8 cellular contexts compared by ENCODE assay signal in genomic region chr17:73952498-73953205, GRCh38.
DNase-seq lines count a peak whose midpoint lies in the region; ATAC-seq and TF ChIP-seq lines count a peak whose summit lies in the region.

No MANE protein-coding gene starts in this region.

- peak overlapping the region in 1 of 4 donors; percentile 22 for H3K4me3 Mint-ChIP-seq in CD4-positive, CD25-positive, alpha-beta regulatory T cell
- no peak overlapping the region for H3K4me3 Mint-ChIP-seq in activated T-cell treated with anti-CD3 and anti-CD28 coated beads, Interleukin-2, amount 50 U/mL, for 24 hours

- H3K27me3 ChIP-seq in CD4-positive, CD25-positive, alpha-beta regulatory T cell (ENCODE audit: control insufficient read depth, insufficient read depth, low read length) = peaks cover 4% of the 10 kb centered on the region
- H3K27me3 ChIP-seq in hepatocyte = peaks cover 20% of the 10 kb centered on the region
- H3K27me3 ChIP-seq in smooth muscle cell (ENCODE audit: low read depth) = no peaks in the 10 kb centered on the region
- H3K27me3 ChIP-seq in PC-9 (ENCODE audit: insufficient read depth, low read depth) = peaks cover 53% of the 10 kb centered on the region

- intact Hi-C loops in PC-9 (cut with micrococcal nuclease; ENCODE audit: unreplicated experiment) = no loop called here

- H3K4me3 ChIP-seq in CD4-positive, CD25-positive, alpha-beta regulatory T cell (ENCODE audit: low read depth, low read length) = no peak overlapping the region
- H3K4me3 ChIP-seq in hepatocyte = peak overlapping the region; percentile 24
- peak overlapping the region; percentile 42 for H3K4me3 ChIP-seq in smooth muscle cell
- H3K4me3 ChIP-seq in PC-9 = no peak overlapping the region

- H4K20me1 ChIP-seq in hepatocyte (ENCODE audit: insufficient read depth, poor library complexity, severe bottlenecking) (no peaks in the 10 kb centered on the region), smooth muscle cell (ENCODE audit: low read depth) (no peaks in the 10 kb centered on the region), PC-9 (ENCODE audit: insufficient read depth) (no peaks in the 10 kb centered on the region)

- WGBS in hepatocyte (ENCODE audit: low lambda C conversion rate, missing lambda C conversion rate) = 4% methylated on average over 47 of the region's 66 CpGs
- 1% methylated on average over 16 of the region's 66 CpGs for WGBS in smooth muscle cell (ENCODE audit: low lambda C conversion rate)

- H3K4me1 Mint-ChIP-seq in CD4-positive, CD25-positive, alpha-beta regulatory T cell = peaks cover 0 to 5% (median 0%) of the 10 kb centered on the region in 4 donors
- peaks cover 3% of the 10 kb centered on the region for H3K4me1 Mint-ChIP-seq in activated T-cell treated with anti-CD3 and anti-CD28 coated beads, Interleukin-2, amount 50 U/mL, for 24 hours (ENCODE audit: low read depth)

- no peaks in the 10 kb centered on the region for H3K9me3 ChIP-seq in CD4-positive, CD25-positive, alpha-beta regulatory T cell (ENCODE audit: control insufficient read depth in 2 of 2, low read length in 2 of 2)
- H3K9me3 ChIP-seq in hepatocyte (ENCODE audit: low read depth) (no peaks in the 10 kb centered on the region), smooth muscle cell (replicated peaks; ENCODE audit: low read depth) (no peaks in the 10 kb centered on the region), PC-9 (ENCODE audit: insufficient read depth, low read depth) (no peaks in the 10 kb centered on the region)

- CTCF ChIA-PET in PC-9 (lab: Charles Lee) = no interaction called here

- H3K9me3 Mint-ChIP-seq in CD4-positive, CD25-positive, alpha-beta regulatory T cell = no peaks in the 10 kb centered on the region
- no peaks in the 10 kb centered on the region for H3K9me3 Mint-ChIP-seq in activated T-cell treated with anti-CD3 and anti-CD28 coated beads, Interleukin-2, amount 50 U/mL, for 24 hours

- POLR2A ChIA-PET in PC-9 (lab: Charles Lee; ENCODE audit: unreplicated experiment) = no interaction called here

- TF ChIP-seq CTCF in hepatocyte (IDR thresholded peaks at IDR 0.05; ENCODE audit: poor library complexity) = peak; percentile 66
- peak; percentile 64 for TF ChIP-seq CTCF in smooth muscle cell (IDR thresholded peaks at IDR 0.05; ENCODE audit: borderline replicate concordance, insufficient read depth, poor library complexity, severe bottlenecking)
- no peak for TF ChIP-seq CTCF in PC-9 (conservative IDR thresholded peaks at IDR 0.05)

- H3K36me3 ChIP-seq in CD4-positive, CD25-positive, alpha-beta regulatory T cell (ENCODE audit: control insufficient read depth, insufficient read depth, low read length) = no peaks in the 10 kb centered on the region
- H3K36me3 ChIP-seq in hepatocyte (replicated peaks; ENCODE audit: insufficient read depth, low read depth) = no peaks in the 10 kb centered on the region
- no peaks in the 10 kb centered on the region for H3K36me3 ChIP-seq in smooth muscle cell (ENCODE audit: low read depth)
- no peaks in the 10 kb centered on the region for H3K36me3 ChIP-seq in PC-9 (ENCODE audit: low read depth)

- no peak overlapping the region for H3K27ac Mint-ChIP-seq in CD4-positive, CD25-positive, alpha-beta regulatory T cell
- no peak overlapping the region for H3K27ac Mint-ChIP-seq in activated T-cell treated with anti-CD3 and anti-CD28 coated beads, Interleukin-2, amount 50 U/mL, for 24 hours

- no peaks in the 10 kb centered on the region for H3K36me3 Mint-ChIP-seq in CD4-positive, CD25-positive, alpha-beta regulatory T cell
- H3K36me3 Mint-ChIP-seq in activated T-cell treated with anti-CD3 and anti-CD28 coated beads, Interleukin-2, amount 50 U/mL, for 24 hours (ENCODE audit: low read depth) = no peaks in the 10 kb centered on the region

- peak; percentile 27 to 33 for ATAC-seq in CD4-positive, CD25-positive, alpha-beta regulatory T cell (ENCODE audit: low read depth in 2 of 2)
- ATAC-seq in GM19455 (IDR thresholded peaks at IDR 0.05; ENCODE audit: unreplicated experiment) = no peak

- H3K27me3 Mint-ChIP-seq in CD4-positive, CD25-positive, alpha-beta regulatory T cell = peaks cover 11% of the 10 kb centered on the region
- H3K27me3 Mint-ChIP-seq in activated T-cell treated with anti-CD3 and anti-CD28 coated beads, Interleukin-2, amount 50 U/mL, for 24 hours = peaks cover 11% of the 10 kb centered on the region

- H3K9ac ChIP-seq in smooth muscle cell (ENCODE audit: low read depth) = peak overlapping the region; percentile 57

- H2AFZ ChIP-seq in hepatocyte = peak overlapping the region; percentile 32
- H2AFZ ChIP-seq in smooth muscle cell (ENCODE audit: low read depth) = peak overlapping the region; percentile 64
- H2AFZ ChIP-seq in PC-9 = no peak overlapping the region

- H3K4me2 ChIP-seq in hepatocyte (peak overlapping the region; percentile 93), smooth muscle cell (peak overlapping the region; percentile 85), PC-9 (no peak overlapping the region)

- H3K79me2 ChIP-seq in hepatocyte (no peaks in the 10 kb centered on the region), smooth muscle cell (ENCODE audit: low read depth) (no peaks in the 10 kb centered on the region), PC-9 (ENCODE audit: low read depth) (no peaks in the 10 kb centered on the region)

- H3F3A ChIP-seq in smooth muscle cell (ENCODE audit: low read depth) (no peaks in the 10 kb centered on the region), PC-9 (ENCODE audit: insufficient read depth, low read depth) (peaks cover 8% of the 10 kb centered on the region; the same call in 1 of the 2 replicates)

- peaks cover 5% of the 10 kb centered on the region for H3K4me1 ChIP-seq in CD4-positive, CD25-positive, alpha-beta regulatory T cell (ENCODE audit: control insufficient read depth, insufficient read depth, low read length, poor library complexity, severe bottlenecking)
- peaks cover 11% of the 10 kb centered on the region for H3K4me1 ChIP-seq in hepatocyte (ENCODE audit: insufficient read depth)
- H3K4me1 ChIP-seq in smooth muscle cell (ENCODE audit: low read depth) = peaks cover 3% of the 10 kb centered on the region
- H3K4me1 ChIP-seq in PC-9 (replicated peaks; ENCODE audit: insufficient read depth) = no peaks in the 10 kb centered on the region

- H3K27ac ChIP-seq in CD4-positive, CD25-positive, alpha-beta regulatory T cell (ENCODE audit: insufficient read depth, low read length, poor library complexity, severe bottlenecking) = no peak overlapping the region
- H3K27ac ChIP-seq in hepatocyte (peak overlapping the region; percentile 31), smooth muscle cell (ENCODE audit: low read depth) (peak overlapping the region; percentile 58), PC-9 (no peak overlapping the region)

- H3K9me2 ChIP-seq in hepatocyte (replicated peaks; ENCODE audit: insufficient read depth) (no peaks in the 10 kb centered on the region), PC-9 (ENCODE audit: insufficient read depth) (no peaks in the 10 kb centered on the region)

- peak in 2 of 3 donors; percentile 24 to 32 for DNase-seq in CD4-positive, CD25-positive, alpha-beta regulatory T cell
- DNase-seq in NCI-H1417 treated with DMSO at 0.1 percent for 48 hours (lab: John Stamatoyannopoulos, UW) = peak; percentile 11
- peak; percentile 67 for DNase-seq in activated T-cell treated with anti-CD3 and anti-CD28 coated beads, Interleukin-2, amount 50 U/mL, for 24 hours
- peak; percentile 74 for DNase-seq in hepatocyte (ENCODE audit: low spot score)
- peak; percentile 60 for DNase-seq in smooth muscle cell (lab: John Stamatoyannopoulos, UW; ENCODE audit: unreplicated experiment)
- no peak for DNase-seq in OCI-M2 (lab: John Stamatoyannopoulos, UW; ENCODE audit: unreplicated experiment)
- no peak for DNase-seq in PC-9

- no TSS peak for BruUV-seq in PC-9 (replicated peaks; lab: Mats Ljungman, UMichigan)

Comparison
In these comparisons a context has a peak if more than half of its experiments do, and no peak if none do; other contexts are left out.
1. DNase-seq: peak in CD4-positive, CD25-positive, alpha-beta regulatory T cell (2 of 3), NCI-H1417 treated with DMSO at 0.1 percent for 48 hours (single experiment), activated T-cell treated with anti-CD3 and anti-CD28 coated beads, Interleukin-2, amount 50 U/mL, for 24 hours (single experiment), hepatocyte (single experiment) and smooth muscle cell (single experiment); none in OCI-M2 (single experiment) and PC-9 (0 of 2).
2. H3K27ac ChIP-seq: peak in hepatocyte (single experiment) and smooth muscle cell (single experiment); none in CD4-positive, CD25-positive, alpha-beta regulatory T cell (single experiment) and PC-9 (single experiment).
3. H3K4me3 ChIP-seq: peak in hepatocyte (single experiment) and smooth muscle cell (single experiment); none in CD4-positive, CD25-positive, alpha-beta regulatory T cell (single experiment) and PC-9 (single experiment).